In genomic region chr5:115599502-115599901, GRCh38 we compare ENCODE assay signal across 1 cellular context.
TF ChIP-seq lines count a peak whose summit lies in the region.

No MANE protein-coding gene starts in this region.

TF ChIP-seq in K562, 482 proteins besides CTCF, POLR2A, EP300 and RAD21:
- no peak for TF ChIP-seq DACH1 (IDR thresholded peaks at IDR 0.05; ENCODE audit: partially characterized antibody)
- no peak for TF ChIP-seq POLR3A (IDR thresholded peaks at IDR 0.05; ENCODE audit: borderline replicate concordance, extremely low read depth, insufficient read depth, insufficient read length)
- peak; percentile 16; the same call in 1 of the 2 replicates for TF ChIP-seq CEBPG (CRISPR knock-in tag; IDR thresholded peaks at IDR 0.05)
- TF ChIP-seq CEBPG (tag; conservative IDR thresholded peaks at IDR 0.05 in 1 of 2, IDR thresholded peaks at IDR 0.05 in 1 of 2), result no peak
- no peak for TF ChIP-seq PRMT5 (CRISPR knock-in tag; IDR thresholded peaks at IDR 0.05)
